ENCODE assay signal across 12 cellular contexts in genomic region chr2:101830146-101830545, GRCh38.
DNase-seq lines count a peak whose midpoint lies in the region; ATAC-seq and TF ChIP-seq lines count a peak whose summit lies in the region.
"Had no signal": no experiment of that assay in that cellular context is flagged by ENCODE, and none has a peak within 500 bp of the region (broad histone marks: within the 10 kb centered on the region; RNA-seq: fewer than 3 reads in every experiment).

No MANE protein-coding gene starts in this region.

- CTCF ChIA-PET in activated B cell treated with CpG ODN at 0.5 μM for 24 hours (lab: Charles Lee), result interaction anchor here (1.2 to 7.5 kb wide), 5 partner anchors 25 to 489 kb away, joined by 3 to 162 read pairs (median 3); no protein-coding TSS in a partner anchor

- POLR2A ChIA-PET in activated B cell treated with CpG ODN at 0.5 μM for 24 hours (lab: Charles Lee), result interaction anchor here (0.7 to 2.3 kb wide), 3 partner anchors 130 to 425 kb away, joined by 3 to 13 read pairs (median 4); no protein-coding TSS in a partner anchor

- H3K9me3 Mint-ChIP-seq in activated T-cell treated with anti-CD3 and anti-CD28 coated beads, Interleukin-2, amount 50 U/mL, for 72 hours, result no peaks in the 10 kb centered on the region
- no peaks in the 10 kb centered on the region for H3K9me3 Mint-ChIP-seq in activated B cell treated with CpG ODN at 0.5 μM for 24 hours
- H3K9me3 Mint-ChIP-seq in stimulated activated naive CD8-positive, alpha-beta T cell treated with anti-CD3 and anti-CD28 coated beads, Interleukin-15, amount 100 ng/mL, for 72 hours, result no peaks in the 10 kb centered on the region
- H3K9me3 Mint-ChIP-seq: type B pancreatic cell had no signal

- WGBS in esophagus muscularis mucosa, result 85% methylated on average over 1 of the region's 1 CpG

- H3K4me1 ChIP-seq in esophagus muscularis mucosa, result peaks cover 48 to 57% (median 54%) of the 10 kb centered on the region in 4 donors
- peaks cover 0 to 28% of the 10 kb centered on the region in 2 donors for H3K4me1 ChIP-seq in ascending aorta

- H3K27me3 Mint-ChIP-seq in activated T-cell treated with anti-CD3 and anti-CD28 coated beads, Interleukin-2, amount 50 U/mL, for 72 hours (ENCODE audit: low read depth), result no peaks in the 10 kb centered on the region
- H3K27me3 Mint-ChIP-seq in activated B cell treated with CpG ODN at 0.5 μM for 24 hours, result no peaks in the 10 kb centered on the region
- H3K27me3 Mint-ChIP-seq in stimulated activated naive CD8-positive, alpha-beta T cell treated with anti-CD3 and anti-CD28 coated beads, Interleukin-15, amount 100 ng/mL, for 72 hours, result no peaks in the 10 kb centered on the region
- H3K27me3 Mint-ChIP-seq: type B pancreatic cell had no signal

- H3K27me3 ChIP-seq in esophagus muscularis mucosa, result no peaks in the 10 kb centered on the region
- no peaks in the 10 kb centered on the region for H3K27me3 ChIP-seq in ascending aorta
- H3K27me3 ChIP-seq: MG63, Peyer's patch had no signal

- ATAC-seq in activated T-cell treated with anti-CD3 and anti-CD28 coated beads, Interleukin-2, amount 50 U/mL, for 72 hours (replicated peaks in 1 of 2), result peak; percentile 19 to 30
- ATAC-seq in activated B cell treated with CpG ODN at 0.5 μM for 24 hours (ENCODE audit: low read depth) (no peak), GM18861 (IDR thresholded peaks at IDR 0.05; ENCODE audit: unreplicated experiment) (no peak)
- peak; percentile 52 for ATAC-seq in stimulated activated naive CD8-positive, alpha-beta T cell treated with anti-CD3 and anti-CD28 coated beads, Interleukin-15, amount 100 ng/mL, for 72 hours

- TF ChIP-seq CTCF in activated B cell treated with CpG ODN at 0.5 μM for 24 hours (IDR thresholded peaks at IDR 0.05), result no peak
- TF ChIP-seq CTCF in esophagus muscularis mucosa (IDR thresholded peaks at IDR 0.05), result no peak
- no peak for TF ChIP-seq CTCF in ascending aorta (IDR thresholded peaks at IDR 0.05)

- TF ChIP-seq POLR2A in esophagus muscularis mucosa (IDR thresholded peaks at IDR 0.05; ENCODE audit: low read depth), result no peak

- H3K36me3 Mint-ChIP-seq in activated T-cell treated with anti-CD3 and anti-CD28 coated beads, Interleukin-2, amount 50 U/mL, for 72 hours (ENCODE audit: insufficient read depth in 2 of 2), result peaks cover 15 to 18% of the 10 kb centered on the region in 2 donors
- peaks cover 82% of the 10 kb centered on the region for H3K36me3 Mint-ChIP-seq in activated B cell treated with CpG ODN at 0.5 μM for 24 hours (ENCODE audit: low read depth)

- H3K27ac Mint-ChIP-seq in activated T-cell treated with anti-CD3 and anti-CD28 coated beads, Interleukin-2, amount 50 U/mL, for 72 hours, result peak overlapping the region; percentile 96
- H3K27ac Mint-ChIP-seq in activated B cell treated with CpG ODN at 0.5 μM for 24 hours, result peak overlapping the region; percentile 54
- peak overlapping the region in 1 of 2 donors; percentile 53 for H3K27ac Mint-ChIP-seq in stimulated activated naive CD8-positive, alpha-beta T cell treated with anti-CD3 and anti-CD28 coated beads, Interleukin-15, amount 100 ng/mL, for 72 hours

- H3K36me3 ChIP-seq in esophagus muscularis mucosa (peaks cover 4 to 27% (median 20%) of the 10 kb centered on the region in 4 donors), ascending aorta (peaks cover 6 to 15% of the 10 kb centered on the region in 2 donors)

- H3K4me3 Mint-ChIP-seq in activated T-cell treated with anti-CD3 and anti-CD28 coated beads, Interleukin-2, amount 50 U/mL, for 72 hours, result peak overlapping the region; percentile 39 to 83
- H3K4me3 Mint-ChIP-seq in activated B cell treated with CpG ODN at 0.5 μM for 24 hours, result no peak overlapping the region
- peak overlapping the region in 1 of 2 donors; percentile 57 for H3K4me3 Mint-ChIP-seq in stimulated activated naive CD8-positive, alpha-beta T cell treated with anti-CD3 and anti-CD28 coated beads, Interleukin-15, amount 100 ng/mL, for 72 hours
- H3K4me3 Mint-ChIP-seq: type B pancreatic cell had no signal

- DNase-seq in activated T-cell treated with anti-CD3 and anti-CD28 coated beads, Interleukin-2, amount 50 U/mL, for 72 hours, result no peak
- DNase-seq in activated T-cell treated with anti-CD3 and anti-CD28 coated beads for 4 hours (no peak), activated B cell treated with CpG ODN at 0.5 μM for 24 hours (no peak), esophagus muscularis mucosa (ENCODE audit: extremely low spot score) (no peak), ascending aorta (ENCODE audit: low spot score in 2 of 2) (no peak), superior temporal gyrus (ENCODE audit: extremely low spot score) (no peak)
- no peak for DNase-seq in stimulated activated naive CD8-positive, alpha-beta T cell treated with anti-CD3 and anti-CD28 coated beads, Interleukin-15, amount 100 ng/mL, for 72 hours
- DNase-seq: MG63, Peyer's patch had no signal

- no peak overlapping the region for H3K4me3 ChIP-seq in esophagus muscularis mucosa
- no peak overlapping the region for H3K4me3 ChIP-seq in ascending aorta
- H3K4me3 ChIP-seq: MG63, Peyer's patch had no signal

- H3K9me3 ChIP-seq in esophagus muscularis mucosa, result no peaks in the 10 kb centered on the region
- H3K9me3 ChIP-seq in ascending aorta, result no peaks in the 10 kb centered on the region
- H3K9me3 ChIP-seq: MG63, Peyer's patch had no signal

- peaks cover 60% of the 10 kb centered on the region for H3K4me1 Mint-ChIP-seq in activated T-cell treated with anti-CD3 and anti-CD28 coated beads, Interleukin-2, amount 50 U/mL, for 72 hours (ENCODE audit: low read depth)
- H3K4me1 Mint-ChIP-seq in activated B cell treated with CpG ODN at 0.5 μM for 24 hours, result peaks cover 52% of the 10 kb centered on the region
- H3K4me1 Mint-ChIP-seq in stimulated activated naive CD8-positive, alpha-beta T cell treated with anti-CD3 and anti-CD28 coated beads, Interleukin-15, amount 100 ng/mL, for 72 hours, result peaks cover 64% of the 10 kb centered on the region

- TF ChIP-seq EP300 in esophagus muscularis mucosa (IDR thresholded peaks at IDR 0.05), result no peak

- H3K27ac ChIP-seq in esophagus muscularis mucosa (replicated peaks in 1 of 4) (peak overlapping the region in 3 of 4 donors; percentile 46 to 69 (median 61)), ascending aorta (peak overlapping the region in 1 of 2 donors; percentile 15)
- H3K27ac ChIP-seq: HL-60, Peyer's patch had no signal

- intact Hi-C loops in activated B cell treated with CpG ODN at 0.5 μM for 24 hours (cut with micrococcal nuclease) (loop anchor here (2.0 kb wide), 4 partner anchors 61 to 313 kb away; partner anchors contain the start of gene MAP4K4), esophagus muscularis mucosa (cut with DNase I) (loop anchor here (2.0 kb wide), 1 partner anchor 411 kb away; no protein-coding TSS in a partner anchor), ascending aorta (cut with DNase I) (loop anchor here (2.0 to 5.0 kb wide), 3 partner anchors 133 to 358 kb away; partner anchors contain the start of gene MAP4K4)

Comparison
In these comparisons a context has a peak if more than half of its experiments do, and no peak if none do; other contexts are left out.
1. ATAC-seq: peak in activated T-cell treated with anti-CD3 and anti-CD28 coated beads, Interleukin-2, amount 50 U/mL, for 72 hours (2 of 2) and stimulated activated naive CD8-positive, alpha-beta T cell treated with anti-CD3 and anti-CD28 coated beads, Interleukin-15, amount 100 ng/mL, for 72 hours (single experiment); none in activated B cell treated with CpG ODN at 0.5 μM for 24 hours (single experiment) and GM18861 (single experiment).